ENCODE assay signal across 8 cellular contexts in the genomic region with DNA sequence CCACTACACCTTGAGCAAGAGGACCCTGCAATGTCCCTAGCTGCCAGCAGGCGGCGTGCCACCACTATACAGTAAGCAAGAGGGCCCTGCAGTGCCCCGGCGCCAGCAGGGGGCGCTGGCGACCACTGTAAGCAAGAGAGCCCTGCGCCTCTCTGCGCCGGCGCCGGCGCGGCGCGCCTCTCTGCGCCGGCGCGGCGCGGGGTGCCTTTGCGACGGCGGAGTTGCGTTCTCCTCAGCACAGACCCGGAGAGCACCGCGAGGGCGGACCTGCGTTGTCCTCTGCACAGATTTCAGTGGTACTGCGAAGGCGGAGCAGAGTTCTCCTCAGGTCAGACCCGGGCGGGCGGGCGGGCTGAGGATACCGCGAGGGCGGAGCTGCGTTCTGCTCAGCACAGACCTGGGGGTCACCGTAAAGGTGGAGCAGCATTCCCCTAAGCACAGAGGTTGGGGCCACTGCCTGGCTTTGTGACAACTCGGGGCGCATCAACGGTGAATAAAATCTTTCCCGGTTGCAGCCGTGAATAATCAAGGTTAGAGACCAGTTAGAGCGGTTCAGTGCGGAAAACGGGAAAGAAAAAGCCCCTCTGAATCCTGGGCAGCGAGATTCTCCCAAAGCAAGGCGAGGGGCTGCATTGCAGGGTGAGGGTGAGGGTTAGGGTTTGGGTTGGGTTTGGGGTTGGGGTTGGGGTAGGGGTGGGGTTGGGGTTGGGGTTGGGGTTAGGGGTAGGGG. TPM values are rescaled to one million over a fixed set of nuclear protein-coding genes. Genes with fewer than 3 reads are reported as not detected.
DNase-seq lines count a peak whose midpoint lies in the region; ATAC-seq and TF ChIP-seq lines count a peak whose summit lies in the region.
"Not testable (repeated sequence)": the region's sequence is repeated elsewhere in the genome, so short reads cannot be mapped to it uniquely, and the experiment has no call there.

No MANE protein-coding gene starts in this region.

- H3K36me3 Mint-ChIP-seq in HFFc6 (ENCODE audit: low read depth); activated T-cell treated with anti-CD3 and anti-CD28 coated beads, Interleukin-2, amount 50 U/mL, for 24 hours (ENCODE audit: low read depth): not testable (repeated sequence)
- peaks cover 13% of the 10 kb centered on the region for H3K36me3 Mint-ChIP-seq in stimulated activated effector memory CD8-positive, alpha-beta T cell treated with anti-CD3 and anti-CD28 coated beads, Interleukin-12 subunit alpha, Interleukin-12 subunit beta, amount 100 ng/mL, for 72 hours

- H3K4me3 ChIP-seq in colonic mucosa; neutrophil (ENCODE audit: low read depth in 1 of 2, low read length in 1 of 2): not testable (repeated sequence)

- not testable (repeated sequence) for H3K9me3 ChIP-seq in colonic mucosa, neutrophil

- TF ChIP-seq CTCF in HFFc6 (IDR thresholded peaks at IDR 0.05) = peak; percentile 71
- peak; percentile 26 for TF ChIP-seq CTCF in colonic mucosa (IDR thresholded peaks at IDR 0.05)
- TF ChIP-seq CTCF in neutrophil (IDR thresholded peaks at IDR 0.05) = peak; percentile 45

- not testable (repeated sequence) for H3K36me3 ChIP-seq in colonic mucosa, neutrophil

- H3K4me3 Mint-ChIP-seq in HFFc6; activated T-cell treated with anti-CD3 and anti-CD28 coated beads, Interleukin-2, amount 50 U/mL, for 24 hours: not testable (repeated sequence)
- peak overlapping the region; percentile 36 for H3K4me3 Mint-ChIP-seq in stimulated activated effector memory CD8-positive, alpha-beta T cell treated with anti-CD3 and anti-CD28 coated beads, Interleukin-12 subunit alpha, Interleukin-12 subunit beta, amount 100 ng/mL, for 72 hours

- peak; percentile 86 for DNase-seq in Caki2 (ENCODE audit: low read depth)
- not testable (repeated sequence) for DNase-seq in HFFc6
- DNase-seq in RPMI7951 (ENCODE audit: low read depth) = peak; percentile 41
- peak; percentile 67 for DNase-seq in activated T-cell treated with anti-CD3 and anti-CD28 coated beads, Interleukin-2, amount 50 U/mL, for 24 hours
- DNase-seq in colonic mucosa = peak; percentile 57
- peak; percentile 73 for DNase-seq in left ventricle myocardium superior
- DNase-seq in stimulated activated effector memory CD8-positive, alpha-beta T cell treated with anti-CD3 and anti-CD28 coated beads, Interleukin-12 subunit alpha, Interleukin-12 subunit beta, amount 100 ng/mL, for 72 hours (ENCODE audit: low spot score in 2 of 2) = peak; percentile 62 to 83

- H3K4me1 ChIP-seq in colonic mucosa = not testable (repeated sequence)
- H3K4me1 ChIP-seq in neutrophil (ENCODE audit: control insufficient read depth in 1 of 2, insufficient read depth in 1 of 2, low read depth in 1 of 2, low read length in 1 of 2) = peaks cover 8 to 17% of the 10 kb centered on the region in 2 experiments

- H3K27ac ChIP-seq in colonic mucosa, neutrophil: not testable (repeated sequence)

- not testable (repeated sequence) for H3K9me3 Mint-ChIP-seq in HFFc6; activated T-cell treated with anti-CD3 and anti-CD28 coated beads, Interleukin-2, amount 50 U/mL, for 24 hours; stimulated activated effector memory CD8-positive, alpha-beta T cell treated with anti-CD3 and anti-CD28 coated beads, Interleukin-12 subunit alpha, Interleukin-12 subunit beta, amount 100 ng/mL, for 72 hours

- H3K27me3 ChIP-seq in colonic mucosa, neutrophil: not testable (repeated sequence)

- not testable (repeated sequence) for H3K9ac ChIP-seq in colonic mucosa (ENCODE audit: low read depth in 2 of 2, low read length in 2 of 2)

- intact Hi-C loops in colonic mucosa (cut with DNase I); left ventricle myocardium superior (cut with micrococcal nuclease): not testable (repeated sequence)

- in situ Hi-C loops in Caki2 (cut with HindIII; ENCODE audit: low pct_unique_long_range_greater_than_20kb, low sequenced_read_pairs) = not testable (repeated sequence)

- not testable (repeated sequence) for H3K27ac Mint-ChIP-seq in HFFc6; activated T-cell treated with anti-CD3 and anti-CD28 coated beads, Interleukin-2, amount 50 U/mL, for 24 hours; stimulated activated effector memory CD8-positive, alpha-beta T cell treated with anti-CD3 and anti-CD28 coated beads, Interleukin-12 subunit alpha, Interleukin-12 subunit beta, amount 100 ng/mL, for 72 hours

- H3K4me1 Mint-ChIP-seq in HFFc6 (ENCODE audit: low read depth); activated T-cell treated with anti-CD3 and anti-CD28 coated beads, Interleukin-2, amount 50 U/mL, for 24 hours (ENCODE audit: low read depth); stimulated activated effector memory CD8-positive, alpha-beta T cell treated with anti-CD3 and anti-CD28 coated beads, Interleukin-12 subunit alpha, Interleukin-12 subunit beta, amount 100 ng/mL, for 72 hours: not testable (repeated sequence)

- H3K27me3 Mint-ChIP-seq in HFFc6 (ENCODE audit: insufficient read depth); activated T-cell treated with anti-CD3 and anti-CD28 coated beads, Interleukin-2, amount 50 U/mL, for 24 hours: not testable (repeated sequence)

- peak; percentile 39 for ATAC-seq in left ventricle myocardium superior
- ATAC-seq in stimulated activated effector memory CD8-positive, alpha-beta T cell treated with anti-CD3 and anti-CD28 coated beads, Interleukin-12 subunit alpha, Interleukin-12 subunit beta, amount 100 ng/mL, for 72 hours = peak; percentile 52

RNA-seq across cellular contexts. Expression of a gene that starts 24.9 kb away (rescaled TPM):
- total RNA-seq in Caki2 (2014; rRNA removed; shearing (Covaris generic); ENCODE audit: low replicate concordance) = 5.5 and 19.3 TPM in 2 replicates
- 1 to 10 TPM; 3.7 to 6.5 (median 5.5) TPM for total RNA-seq in HFFc6 (2021; fragmentation: NEBNext Ultra II Directional; extraction: Animal tissue kit (Norgen Biotek cat#: 25700))
- total RNA-seq in RPMI7951 (2014; rRNA removed; shearing (Covaris generic)) = 3.9 and 4.3 TPM in 2 replicates
- total RNA-seq in colonic mucosa (10 to 100 TPM in 1 of 2 donors, 1 to 10 TPM in 1; 9.3 to 19.4 TPM), left ventricle myocardium superior (5.3 TPM)
